ENCODE assay signal across 10 cellular contexts in the genomic region with DNA sequence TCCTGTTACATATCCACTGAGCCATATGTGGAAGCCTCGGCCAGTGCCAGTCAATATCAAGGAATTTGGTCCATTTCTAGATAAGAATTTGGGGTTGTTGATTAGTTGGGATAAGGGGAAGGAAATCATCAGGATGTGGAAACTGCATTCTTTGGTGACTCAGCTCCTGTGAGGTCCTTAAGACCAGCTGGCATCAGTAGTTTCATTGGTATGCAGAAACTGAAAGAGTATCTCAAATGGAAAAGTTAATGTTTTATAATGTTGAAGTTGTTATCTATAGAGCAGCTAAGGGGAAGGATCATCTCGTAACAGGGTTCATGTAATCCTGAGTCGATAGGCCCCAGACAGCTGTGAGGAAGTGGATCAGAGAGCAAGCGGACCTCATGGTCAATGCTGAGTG. TPM values are rescaled to one million over a fixed set of nuclear protein-coding genes. Genes with fewer than 3 reads are reported as not detected.
DNase-seq lines count a peak whose midpoint lies in the region; ATAC-seq and TF ChIP-seq lines count a peak whose summit lies in the region.
"Had no signal": no experiment of that assay in that cellular context is flagged by ENCODE, and none has a peak within 500 bp of the region (broad histone marks: within the 10 kb centered on the region; RNA-seq: fewer than 3 reads in every experiment).

No MANE protein-coding gene starts in this region.

- no peaks in the 10 kb centered on the region for H3K4me1 Mint-ChIP-seq in activated CD4-positive, alpha-beta T cell treated with anti-CD3 and anti-CD28 coated beads for 36 hours

- POLR2A ChIA-PET in activated CD4-positive, alpha-beta T cell treated with anti-CD3 and anti-CD28 coated beads for 36 hours (lab: Charles Lee), result no interaction called here

- no peaks in the 10 kb centered on the region for H3K27me3 ChIP-seq in RWPE2 (ENCODE audit: insufficient read depth, poor library complexity, severe bottlenecking)

- H3K36me3 ChIP-seq in RWPE2 (ENCODE audit: low read depth), result no peaks in the 10 kb centered on the region

- intact Hi-C loops in activated CD4-positive, alpha-beta T cell treated with anti-CD3 and anti-CD28 coated beads for 36 hours (cut with DNase I, micrococcal nuclease), result no loop called here

- H3K27me3 Mint-ChIP-seq in activated CD4-positive, alpha-beta T cell treated with anti-CD3 and anti-CD28 coated beads for 36 hours, result peaks cover 4% of the 10 kb centered on the region

- no peaks in the 10 kb centered on the region for H3K36me3 Mint-ChIP-seq in activated CD4-positive, alpha-beta T cell treated with anti-CD3 and anti-CD28 coated beads for 36 hours (ENCODE audit: low read depth)

- CTCF ChIA-PET in activated CD4-positive, alpha-beta T cell treated with anti-CD3 and anti-CD28 coated beads for 36 hours (lab: Charles Lee), result interaction anchor here (0.7 to 1.7 kb wide), 3 partner anchors 25 to 322 kb away, joined by 3 to 5 read pairs (median 3); no protein-coding TSS in a partner anchor

- TF ChIP-seq CTCF in RWPE2 (IDR thresholded peaks at IDR 0.05; ENCODE audit: poor library complexity, severe bottlenecking), result no peak

- no peaks in the 10 kb centered on the region for H3K9me3 Mint-ChIP-seq in activated CD4-positive, alpha-beta T cell treated with anti-CD3 and anti-CD28 coated beads for 36 hours (ENCODE audit: low read depth)

- H3K4me3 Mint-ChIP-seq in activated CD4-positive, alpha-beta T cell treated with anti-CD3 and anti-CD28 coated beads for 36 hours, result no peak overlapping the region
- H3K4me3 Mint-ChIP-seq: T-helper 17 cell had no signal

- ATAC-seq in RWPE2 (ENCODE audit: low read depth) (peak; percentile 87), GM21717 (IDR thresholded peaks at IDR 0.05; ENCODE audit: unreplicated experiment) (no peak), GM18867 (IDR thresholded peaks at IDR 0.05; ENCODE audit: unreplicated experiment) (no peak), GM18870 (IDR thresholded peaks at IDR 0.05; ENCODE audit: unreplicated experiment) (no peak)
- no peak for ATAC-seq in activated CD4-positive, alpha-beta T cell treated with anti-CD3 and anti-CD28 coated beads for 36 hours
- ATAC-seq: T-helper 17 cell had no signal

- H3K4me3 ChIP-seq in RWPE2 (ENCODE audit: severe bottlenecking), result no peak overlapping the region

- DNase-seq in GM03348 (ENCODE audit: low spot score) (peak; percentile 77), RWPE2 (ENCODE audit: low spot score) (no peak), fibroblast of peridontal ligament (ENCODE audit: extremely low read depth) (peak; percentile 97), renal cortical epithelial cell (ENCODE audit: low read depth) (peak; percentile 15)
- no peak for DNase-seq in activated CD4-positive, alpha-beta T cell treated with anti-CD3 and anti-CD28 coated beads for 36 hours
- DNase-seq: occipital lobe, T-helper 17 cell had no signal

- peaks cover 20% of the 10 kb centered on the region for H3K4me1 ChIP-seq in RWPE2 (ENCODE audit: insufficient read depth, poor library complexity, severe bottlenecking)

- no peak overlapping the region for H3K27ac Mint-ChIP-seq in activated CD4-positive, alpha-beta T cell treated with anti-CD3 and anti-CD28 coated beads for 36 hours
- H3K27ac Mint-ChIP-seq: T-helper 17 cell had no signal

- H3K27ac ChIP-seq in RWPE2 (ENCODE audit: poor library complexity, severe bottlenecking), result peak overlapping the region; percentile 42

- no peaks in the 10 kb centered on the region for H3K9me3 ChIP-seq in RWPE2 (ENCODE audit: severe bottlenecking)

RNA-seq across cellular contexts. Expression of a gene that starts 52.5 kb away (rescaled TPM):
- 82.0 and 91.7 TPM in 2 replicates for total RNA-seq in renal cortical epithelial cell
- total RNA-seq in activated CD4-positive, alpha-beta T cell treated with anti-CD3 and anti-CD28 coated beads for 36 hours, result 10 to 100 TPM; 42.4 to 43.8 TPM

Comparison
In these comparisons a context has a peak if more than half of its experiments do, and no peak if none do; other contexts are left out.
1. DNase-seq: peak in GM03348 (single experiment), fibroblast of peridontal ligament (single experiment) and renal cortical epithelial cell (single experiment); none in RWPE2 (single experiment) and activated CD4-positive, alpha-beta T cell treated with anti-CD3 and anti-CD28 coated beads for 36 hours (single experiment).